In the genomic region with DNA sequence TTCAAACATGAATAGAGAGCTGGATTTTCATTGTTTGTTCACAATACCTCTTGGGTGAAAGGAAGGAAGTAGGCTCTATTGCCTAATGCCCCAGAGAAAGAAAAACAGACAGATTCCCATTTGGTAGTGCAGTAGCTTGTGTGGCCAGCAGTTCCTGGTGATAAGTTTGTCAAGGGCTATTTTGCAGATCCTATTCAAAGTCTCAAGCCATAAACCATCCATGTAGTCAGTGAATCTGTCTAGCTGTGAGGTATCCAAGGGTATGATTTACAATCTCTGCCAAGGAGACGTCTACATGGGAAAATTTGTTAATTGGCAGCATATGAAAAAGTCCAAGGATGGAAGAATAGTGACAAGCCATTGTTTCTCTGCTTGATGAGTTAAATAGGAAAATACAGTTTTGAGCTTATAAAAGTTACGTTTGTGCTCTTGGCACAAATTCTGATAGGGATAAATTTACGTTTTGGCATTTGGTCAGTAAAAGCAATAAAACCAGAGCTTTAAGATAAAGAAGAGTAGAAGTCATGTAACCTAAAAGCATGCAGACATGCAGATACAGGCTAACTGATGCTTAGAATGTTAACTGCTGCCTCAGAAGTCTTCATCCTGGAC, we compare ENCODE assay signal across 1 cellular context.
TF ChIP-seq lines count a peak whose summit lies in the region.

No MANE protein-coding gene starts in this region.

TF ChIP-seq in GM23338, 12 proteins besides CTCF, POLR2A, EP300 and RAD21 (continued from another document):
- TF ChIP-seq ZNF462 (CRISPR knock-in tag; IDR thresholded peaks at IDR 0.05), result no peak
